ENCODE assay signal across 21 cellular contexts in the genomic region with DNA sequence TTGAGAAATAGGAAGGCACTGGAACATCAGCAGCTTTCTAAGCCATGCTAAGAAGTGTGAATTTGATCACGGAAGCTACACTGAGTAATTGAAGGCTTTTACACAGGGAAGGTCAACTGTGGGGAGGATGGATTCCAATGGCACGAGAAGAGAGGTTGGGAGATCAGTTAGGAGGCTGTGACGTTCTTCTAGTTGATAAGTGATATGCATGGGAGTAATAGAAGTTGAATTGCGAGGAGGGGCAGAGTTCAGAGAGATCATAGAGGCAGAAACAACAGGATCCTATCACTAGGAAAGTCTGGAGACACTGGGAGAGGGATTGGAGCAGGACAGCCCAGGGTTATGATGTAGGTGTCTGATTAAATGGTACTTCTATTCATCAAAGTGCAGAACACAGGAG. TPM values are rescaled to one million over a fixed set of nuclear protein-coding genes. Genes with fewer than 3 reads are reported as not detected.
A peak's percentile ranks its signal among the peaks of the same experiment; 100 is the strongest.
DNase-seq lines count a peak whose midpoint lies in the region; ATAC-seq and TF ChIP-seq lines count a peak whose summit lies in the region.
"Had no signal": no experiment of that assay in that cellular context is flagged by ENCODE, and none has a peak within 500 bp of the region (broad histone marks: within the 10 kb centered on the region; RNA-seq: fewer than 3 reads in every experiment).

No MANE protein-coding gene starts in this region.

- TF ChIP-seq POLR2A in gastroesophageal sphincter (IDR thresholded peaks at IDR 0.05), result no peak
- no peak for TF ChIP-seq POLR2A in stomach (IDR thresholded peaks at IDR 0.05)

- 36 to 47% methylated on average over 4 of the region's 4 CpGs for WGBS in gastroesophageal sphincter (ENCODE audit: low coverage in 1 of 2), 2 donors
- WGBS in stomach, 5 donors, result 53 to 69% (median 60%) methylated on average over 4 of the region's 4 CpGs

- TF ChIP-seq EP300 in gastroesophageal sphincter (IDR thresholded peaks at IDR 0.05) (no peak), stomach (IDR thresholded peaks at IDR 0.05) (no peak)

- ATAC-seq in gastroesophageal sphincter (no peak), HG03280 (IDR thresholded peaks at IDR 0.05; ENCODE audit: unreplicated experiment) (no peak)
- ATAC-seq: A549, HCT116, Right ventricle myocardium inferior had no signal

- H3K27ac ChIP-seq in ascending aorta (peak overlapping the region; percentile 72 to 94), gastroesophageal sphincter (peak overlapping the region; percentile 10 to 92 (median 67)), stomach (peak overlapping the region in 3 of 5 donors; percentile 28 to 45 (median 32))
- H3K27ac ChIP-seq: A549, SJSA1 had no signal

- H3K4me1 ChIP-seq in ascending aorta, result peaks cover 15 to 68% of the 10 kb centered on the region in 2 donors
- H3K4me1 ChIP-seq in gastroesophageal sphincter, result peaks cover 11 to 98% (median 17%) of the 10 kb centered on the region in 3 donors
- peaks cover 0 to 52% (median 13%) of the 10 kb centered on the region in 4 donors for H3K4me1 ChIP-seq in stomach
- H3K4me1 ChIP-seq: A549 had no signal

- H3K27me3 ChIP-seq in ascending aorta, result no peaks in the 10 kb centered on the region
- H3K27me3 ChIP-seq in gastroesophageal sphincter, result no peaks in the 10 kb centered on the region
- H3K27me3 ChIP-seq in stomach, result no peaks in the 10 kb centered on the region
- H3K27me3 ChIP-seq: SJSA1 had no signal

- H3K9me3 ChIP-seq in ascending aorta (no peaks in the 10 kb centered on the region), gastroesophageal sphincter (no peaks in the 10 kb centered on the region), stomach (no peaks in the 10 kb centered on the region)
- H3K9me3 ChIP-seq: A549, SJSA1 had no signal

- DNase-seq in ascending aorta (ENCODE audit: low spot score in 2 of 2) (no peak), stomach (no peak), iPS-NIHi11 (ENCODE audit: low spot score) (no peak)
- DNase-seq in effector CD8-positive, alpha-beta T cell (lab: John Stamatoyannopoulos, UW), result no peak
- DNase-seq in stimulated activated naive CD4-positive, alpha-beta T cell treated with Interleukin-2 at 50 U/mL for 16 hours (lab: John Stamatoyannopoulos, UW), result no peak
- DNase-seq: CD4-positive, CD25-positive, alpha-beta regulatory T cell; COR-L47; DMS79; Karpas-422; NCI-H1694; NCI-H2081; NCI-H2171; NCI-H524 treated with DMSO at 0.1 percent for 48 hours had no signal

- intact Hi-C loops in ascending aorta (cut with DNase I), result no loop called here
- intact Hi-C loops in stomach (cut with DNase I; ENCODE audit: low total_unique reads), result no loop called here

- H3K36me3 ChIP-seq in ascending aorta (peaks cover 28 to 73% of the 10 kb centered on the region in 2 donors), gastroesophageal sphincter (peaks cover 3 to 58% of the 10 kb centered on the region in 2 donors), stomach (peaks cover 0 to 27% (median 5%) of the 10 kb centered on the region in 4 donors)
- H3K36me3 ChIP-seq: SJSA1 had no signal

- TF ChIP-seq CTCF in ascending aorta (IDR thresholded peaks at IDR 0.05), result no peak
- TF ChIP-seq CTCF in gastroesophageal sphincter (IDR thresholded peaks at IDR 0.05), result no peak
- TF ChIP-seq CTCF in stomach (IDR thresholded peaks at IDR 0.05), result no peak

- H3K4me3 ChIP-seq in ascending aorta, result peak overlapping the region; percentile 23 to 24
- H3K4me3 ChIP-seq in gastroesophageal sphincter, result no peak overlapping the region
- H3K4me3 ChIP-seq in stomach, result no peak overlapping the region
- H3K4me3 ChIP-seq: A549, SJSA1 had no signal

RNA-seq across cellular contexts. Expression of gene LMOD1, which starts 16.2 kb away (rescaled TPM):
- total RNA-seq in ascending aorta, result 316 TPM
- 1,000 to 10,000 TPM; 1,267 to 1,570 (median 1,475) TPM for total RNA-seq in gastroesophageal sphincter
- 100 to 1,000 TPM in 3 of 5 donors, 10 to 100 TPM in 2; 27.5 to 420 (median 102) TPM for total RNA-seq in stomach
- polyA plus RNA-seq in stomach, result 100 to 1,000 TPM in 1 of 3 donors, 10 to 100 TPM in 2; 19.6 to 117 (median 22.9) TPM
- total RNA-seq: CD4-positive, CD25-positive, alpha-beta regulatory T cell; OCI-LY7 had no signal
- polyA plus RNA-seq: A549; CD4-positive, CD25-positive, alpha-beta regulatory T cell; IgD-negative memory B cell had no signal

RNA-seq across cellular contexts. Expression of gene TIMM17A, which starts 25.2 kb away (rescaled TPM):
- total RNA-seq in ascending aorta (7.9 TPM), gastroesophageal sphincter (10 to 100 TPM; 37.8 to 40.9 (median 38.5) TPM), stomach (10 to 100 TPM in 2 of 5 donors, 1 to 10 TPM in 3; 3.2 to 47.0 (median 7.1) TPM)
- 10 to 100 TPM; 26.1 to 48.8 (median 37.4) TPM for polyA plus RNA-seq in stomach

RNA-seq across cellular contexts. Expression of gene SHISA4, which starts 41.4 kb away (rescaled TPM):
- 62.5 TPM for total RNA-seq in ascending aorta
- 10 to 100 TPM; 18.9 to 35.8 (median 29.3) TPM for total RNA-seq in gastroesophageal sphincter
- total RNA-seq in stomach, result 10 to 100 TPM in 3 of 5 donors, 1 to 10 TPM in 1, under 1 TPM in 1; 0.87 to 33.3 (median 10.3) TPM
- 10 to 100 TPM; 14.1 to 18.3 (median 14.6) TPM for polyA plus RNA-seq in stomach
- total RNA-seq: OCI-LY7 had no signal

RNA-seq across cellular contexts. Expression of gene RNPEP, which starts 52.3 kb away (rescaled TPM):
- total RNA-seq in ascending aorta, result 106 TPM
- total RNA-seq in gastroesophageal sphincter, result 10 to 100 TPM; 23.0 to 40.0 (median 34.7) TPM
- total RNA-seq in stomach, result 100 to 1,000 TPM in 3 of 5 donors, 10 to 100 TPM in 2; 23.3 to 900 (median 102) TPM
- polyA plus RNA-seq in stomach, result 10 to 100 TPM; 31.6 to 38.6 (median 37.6) TPM

Comparison
In these comparisons a context has a peak if more than half of its experiments do, and no peak if none do; other contexts are left out.
1. H3K27ac ChIP-seq: peak in every context shown above with its lines; median percentile 83 in ascending aorta; 67 in gastroesophageal sphincter; 32 in stomach.
2. H3K4me3 ChIP-seq: peak in ascending aorta (2 of 2); none in gastroesophageal sphincter (0 of 2) and stomach (0 of 4).